In genomic region chr4:171532968-171533367, GRCh38 we compare ENCODE assay signal across 12 cellular contexts.
DNase-seq lines count a peak whose midpoint lies in the region; ATAC-seq and TF ChIP-seq lines count a peak whose summit lies in the region.
"Had no signal": no experiment of that assay in that cellular context is flagged by ENCODE, and none has a peak within 500 bp of the region (broad histone marks: within the 10 kb centered on the region; RNA-seq: fewer than 3 reads in every experiment).

No MANE protein-coding gene starts in this region.

- ATAC-seq in left ventricle myocardium superior, result no peak
- ATAC-seq: GM12878, HCT116 had no signal

- H3K36me3 ChIP-seq in cardiac muscle cell, result no peaks in the 10 kb centered on the region

- H3K27ac ChIP-seq in cardiac muscle cell, result peak overlapping the region; percentile 32

- DNase-seq in cardiac muscle cell (ENCODE audit: low read depth in 1 of 2, low spot score in 1 of 2) (peak in 1 of 2 donors; percentile 29), left ventricle myocardium superior (no peak), RPMI8226 (peak; percentile 62), myocyte (ENCODE audit: low read depth) (peak; percentile 1), T1000 (lab: John Stamatoyannopoulos, UW) (no peak), NCI-H526 treated with DMSO at 0.1 percent for 48 hours (lab: John Stamatoyannopoulos, UW) (no peak)
- DNase-seq in activated T-cell treated with anti-CD3 and anti-CD28 coated beads, Interleukin-2, amount 50 U/mL, for 1 hour, result no peak
- DNase-seq: C1 segment of cervical spinal cord; CD4-positive, alpha-beta T cell; DMS79 had no signal

- no peak for TF ChIP-seq CTCF in cardiac muscle cell (IDR thresholded peaks at IDR 0.05; ENCODE audit: low read depth, low read length)

- intact Hi-C loops in left ventricle myocardium superior (cut with micrococcal nuclease), result no loop called here

- H3K4me1 ChIP-seq in cardiac muscle cell (ENCODE audit: low read depth), result peaks cover 9% of the 10 kb centered on the region

- no peaks in the 10 kb centered on the region for H3K9me3 ChIP-seq in cardiac muscle cell (ENCODE audit: low read depth)

- no peak overlapping the region for H3K4me3 ChIP-seq in cardiac muscle cell
- H3K4me3 ChIP-seq: GM12878 had no signal

- no peaks in the 10 kb centered on the region for H3K27me3 ChIP-seq in cardiac muscle cell

Comparison
In these comparisons a context has a peak if more than half of its experiments do, and no peak if none do; other contexts are left out.
1. DNase-seq: peak in RPMI8226 (single experiment) and myocyte (single experiment); none in left ventricle myocardium superior (single experiment), T1000 (single experiment), NCI-H526 treated with DMSO at 0.1 percent for 48 hours (single experiment) and activated T-cell treated with anti-CD3 and anti-CD28 coated beads, Interleukin-2, amount 50 U/mL, for 1 hour (single experiment).